In the genomic region with DNA sequence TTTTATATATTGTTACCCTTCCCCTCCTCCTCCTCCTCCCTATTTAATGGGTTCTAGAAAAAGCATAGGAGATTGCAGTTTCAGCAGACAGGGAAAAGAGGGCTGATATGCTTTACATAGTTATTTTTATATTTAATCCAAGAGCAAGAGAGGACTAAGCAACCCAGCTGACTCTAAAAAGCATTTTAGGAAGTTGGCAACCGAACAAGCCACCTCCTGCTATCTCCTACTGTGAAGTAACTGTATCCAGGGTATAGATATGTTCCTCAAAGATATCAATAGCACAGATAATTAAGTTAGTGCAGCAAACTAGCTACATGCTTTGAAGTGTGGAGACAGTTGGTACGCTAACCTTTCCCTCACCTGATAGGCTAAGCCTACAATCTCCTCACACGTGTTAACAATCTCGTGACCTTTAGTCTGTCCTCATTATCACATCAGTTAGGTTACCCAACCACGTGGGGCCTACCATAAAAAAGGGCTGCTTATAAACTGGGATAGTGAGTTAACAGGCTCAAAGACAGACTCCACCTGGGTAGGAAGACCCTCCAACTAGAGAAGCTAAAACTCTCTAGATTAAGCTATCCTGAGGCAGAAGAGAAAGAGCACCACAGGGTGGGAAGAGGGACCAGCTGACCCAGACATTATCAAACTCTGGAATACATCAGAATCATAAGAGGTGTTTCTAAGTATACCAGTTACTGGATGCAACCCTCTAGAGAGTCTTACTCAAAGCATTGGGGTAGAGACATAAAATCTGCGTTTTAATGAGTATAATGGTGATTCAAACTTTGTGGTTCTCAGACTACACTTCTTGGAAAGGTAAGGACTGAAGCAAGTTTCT, we compare ENCODE assay signal across 18 cellular contexts.
"Had no signal": no experiment of that assay in that cellular context is flagged by ENCODE, and none has a peak within 500 bp of the region (broad histone marks: within the 10 kb centered on the region; RNA-seq: fewer than 3 reads in every experiment).

No MANE protein-coding gene starts in this region.

- H3K27ac ChIP-seq: foreskin keratinocyte, lower lobe of right lung had no signal

- H3K27me3 Mint-ChIP-seq: activated CD4-positive, alpha-beta memory T cell treated with anti-CD3 and anti-CD28 coated beads for 36 hours; natural killer cell treated with Interleukin-12 subunit alpha and Interleukin-12 subunit beta and Interleukin-15 and Interleukin-18, amount 100 ng/mL, for 72 hours had no signal

- H3K27ac Mint-ChIP-seq: activated CD4-positive, alpha-beta memory T cell treated with anti-CD3 and anti-CD28 coated beads for 36 hours; activated naive CD8-positive, alpha-beta T cell; activated T-helper 1 cell treated with anti-CD3 and anti-CD28 coated beads, Interleukin-12 subunit alpha, Interleukin-12 subunit beta, Interleukin-2, Interleukin-4 antibody, amounts not matched to agents 30 ng/mL and 10 ng/mL and 1 ng/mL, durations not matched to agents 14 hours and 24 hours and 36 hours; natural killer cell treated with Interleukin-12 subunit alpha and Interleukin-12 subunit beta and Interleukin-15 and Interleukin-18, amount 100 ng/mL, for 72 hours; T-helper 1 cell treated with Interleukin-12 subunit alpha and Interleukin-12 subunit beta and Interleukin-4 antibody, amounts not matched to agents 30 μg/mL and 1 μg/mL, for 36 hours; WTC11 had no signal

- H3K4me1 ChIP-seq: lower lobe of right lung had no signal

- ATAC-seq: foreskin keratinocyte; lower lobe of right lung; natural killer cell treated with Interleukin-12 subunit alpha and Interleukin-12 subunit beta and Interleukin-15 and Interleukin-18, amount 100 ng/mL, for 72 hours; stimulated activated naive CD8-positive, alpha-beta T cell treated with anti-CD3 and anti-CD28 coated beads, Interleukin-15, Interleukin-2, amounts not matched to agents 100 U/mL and 50 U/mL, for 24 hours; WTC11 had no signal

- H3K4me3 Mint-ChIP-seq: activated CD4-positive, alpha-beta memory T cell treated with anti-CD3 and anti-CD28 coated beads for 36 hours; activated naive CD8-positive, alpha-beta T cell; activated T-helper 1 cell treated with anti-CD3 and anti-CD28 coated beads, Interleukin-12 subunit alpha, Interleukin-12 subunit beta, Interleukin-2, Interleukin-4 antibody, amounts not matched to agents 30 ng/mL and 10 ng/mL and 1 ng/mL, durations not matched to agents 14 hours and 24 hours and 36 hours; natural killer cell treated with Interleukin-12 subunit alpha and Interleukin-12 subunit beta and Interleukin-15 and Interleukin-18, amount 100 ng/mL, for 72 hours; T-helper 1 cell treated with Interleukin-12 subunit alpha and Interleukin-12 subunit beta and Interleukin-4 antibody, amounts not matched to agents 30 μg/mL and 1 μg/mL, for 36 hours; WTC11 had no signal

- H3K9me3 Mint-ChIP-seq: activated CD4-positive, alpha-beta memory T cell treated with anti-CD3 and anti-CD28 coated beads for 36 hours; activated T-helper 1 cell treated with anti-CD3 and anti-CD28 coated beads, Interleukin-12 subunit alpha, Interleukin-12 subunit beta, Interleukin-2, Interleukin-4 antibody, amounts not matched to agents 30 ng/mL and 10 ng/mL and 1 ng/mL, durations not matched to agents 14 hours and 24 hours and 36 hours; T-helper 1 cell treated with Interleukin-12 subunit alpha and Interleukin-12 subunit beta and Interleukin-4 antibody, amounts not matched to agents 30 μg/mL and 1 μg/mL, for 36 hours; WTC11 had no signal

- H3K4me3 ChIP-seq: lower lobe of right lung had no signal

- H3K36me3 Mint-ChIP-seq: activated CD4-positive, alpha-beta memory T cell treated with anti-CD3 and anti-CD28 coated beads for 36 hours; activated naive CD8-positive, alpha-beta T cell; natural killer cell treated with Interleukin-12 subunit alpha and Interleukin-12 subunit beta and Interleukin-15 and Interleukin-18, amount 100 ng/mL, for 72 hours; WTC11 had no signal

- H3K9me3 ChIP-seq: lower lobe of right lung had no signal

- H3K36me3 ChIP-seq: lower lobe of right lung had no signal

- H3K27me3 ChIP-seq: foreskin keratinocyte had no signal

- DNase-seq: activated CD4-positive, alpha-beta memory T cell treated with anti-CD3 and anti-CD28 coated beads for 36 hours; activated CD4-positive, alpha-beta T cell treated with anti-CD3 and anti-CD28 coated beads for 4 hours; activated T-cell treated with anti-CD3 and anti-CD28 coated beads for 4 hours; amniotic stem cell; foreskin keratinocyte; glutamatergic neuron; lower lobe of right lung; occipital lobe; posterior cingulate gyrus; retina; stimulated activated naive CD8-positive, alpha-beta T cell treated with anti-CD3 and anti-CD28 coated beads, Interleukin-15, Interleukin-2, amounts not matched to agents 100 U/mL and 50 U/mL, for 24 hours; substantia nigra; trophoblast cell had no signal
